ENCODE assay signal across 3 cellular contexts in genomic region chr16:55805104-55805503, GRCh38. TPM values are rescaled to one million over a fixed set of nuclear protein-coding genes. Genes with fewer than 3 reads are reported as not detected.
"Had no signal": no experiment of that assay in that cellular context is flagged by ENCODE, and none has a peak within 500 bp of the region (broad histone marks: within the 10 kb centered on the region; RNA-seq: fewer than 3 reads in every experiment).

No MANE protein-coding gene starts in this region.

RNA-seq across cellular contexts. Expression of gene CES1, which starts 27.8 kb away (rescaled TPM):
- total RNA-seq: chondrocyte, dermis microvascular lymphatic vessel endothelial cell, myocyte had no signal
